Comparison of ENCODE assay signal across 8 cellular contexts in genomic region chr16:87464691-87465300, GRCh38. TPM values are rescaled to one million over a fixed set of nuclear protein-coding genes. Genes with fewer than 3 reads are reported as not detected.
DNase-seq lines count a peak whose midpoint lies in the region; ATAC-seq, FAIRE-seq and TF ChIP-seq lines count a peak whose summit lies in the region.

No MANE protein-coding gene starts in this region.

- FAIRE-seq in astrocyte (lab: Jason Lieb, UNC): no peak

- no peaks in the 10 kb centered on the region for H3K9me2 ChIP-seq in GM23248 (ENCODE audit: insufficient read depth)

- H3K4me1 Mint-ChIP-seq in astrocyte (ENCODE audit: low read depth, unreplicated experiment): peaks cover 39% of the 10 kb centered on the region

- H3K9me3 ChIP-seq in GM23248 (ENCODE audit: low read depth) (no peaks in the 10 kb centered on the region), RWPE2 (ENCODE audit: severe bottlenecking) (no peaks in the 10 kb centered on the region), astrocyte (ENCODE audit: insufficient read depth, low read depth, low read length) (no peaks in the 10 kb centered on the region), skeletal muscle satellite cell (replicated peaks; ENCODE audit: low read length) (no peaks in the 10 kb centered on the region)

- H3K79me2 ChIP-seq in GM23248 (ENCODE audit: insufficient read depth) (peaks cover 85% of the 10 kb centered on the region), astrocyte (ENCODE audit: insufficient read depth, low read length) (peaks cover 76% of the 10 kb centered on the region)

- in situ Hi-C loops in GM23248 (cut with MboI): no loop called here

- peak overlapping the region; percentile 96 for H3K27ac Mint-ChIP-seq in astrocyte (ENCODE audit: unreplicated experiment)

- H3K27me3 ChIP-seq in GM23248 (replicated peaks; ENCODE audit: insufficient read depth) (no peaks in the 10 kb centered on the region), RWPE2 (ENCODE audit: insufficient read depth, poor library complexity, severe bottlenecking) (no peaks in the 10 kb centered on the region), astrocyte (ENCODE audit: insufficient read depth, low read length) (no peaks in the 10 kb centered on the region), skeletal muscle satellite cell (ENCODE audit: control insufficient read depth, insufficient read depth, low read length) (no peaks in the 10 kb centered on the region)

- peak overlapping the region; percentile 57 for H3K4me3 Mint-ChIP-seq in astrocyte (ENCODE audit: unreplicated experiment)

- no peaks in the 10 kb centered on the region for H3K9me3 Mint-ChIP-seq in astrocyte (ENCODE audit: unreplicated experiment)

- H3K4me1 ChIP-seq in GM23248 (ENCODE audit: insufficient read depth) (peaks cover 45% of the 10 kb centered on the region), RWPE2 (ENCODE audit: insufficient read depth, poor library complexity, severe bottlenecking) (peaks cover 27% of the 10 kb centered on the region), astrocyte (ENCODE audit: insufficient read depth, low read length) (peaks cover 34% of the 10 kb centered on the region), skeletal muscle satellite cell (ENCODE audit: control insufficient read depth, insufficient read depth, low read length) (peaks cover 48% of the 10 kb centered on the region)

- H3K27me3 Mint-ChIP-seq in astrocyte (ENCODE audit: low read depth, unreplicated experiment): no peaks in the 10 kb centered on the region

- peaks cover 39% of the 10 kb centered on the region for H3F3A ChIP-seq in GM23248 (ENCODE audit: insufficient read depth)

- H3K4me3 ChIP-seq in GM23248 (peak overlapping the region; percentile 62), RWPE2 (ENCODE audit: severe bottlenecking) (no peak overlapping the region), astrocyte (ENCODE audit: insufficient read depth, low read depth, low read length) (peak overlapping the region; percentile 34), skeletal muscle satellite cell (ENCODE audit: low read length) (peak overlapping the region; percentile 59)

- WGBS in GM23248 (ENCODE audit: low coverage in 1 of 2, low lambda C conversion rate in 2 of 2, missing lambda C conversion rate in 2 of 2), 2 experiments: 1% methylated on average over 13 of the region's 13 CpGs

- H2AFZ ChIP-seq in GM23248: peak overlapping the region; percentile 16; the same call in 1 of the 2 replicates
- H2AFZ ChIP-seq in astrocyte (ENCODE audit: low read depth, low read length): no peak overlapping the region

- peak overlapping the region; percentile 96 for H3K9ac ChIP-seq in GM23248
- H3K9ac ChIP-seq in astrocyte (ENCODE audit: low read length): peak overlapping the region; percentile 81
- H3K9ac ChIP-seq in skeletal muscle satellite cell (ENCODE audit: low read depth, low read length): peak overlapping the region; percentile 79

- ATAC-seq in RWPE2 (ENCODE audit: low read depth) (peak; percentile 47; the same call in 2 of the 3 replicates), GM19452 (IDR thresholded peaks at IDR 0.05; ENCODE audit: unreplicated experiment) (no peak), GM21825 (IDR thresholded peaks at IDR 0.05; ENCODE audit: unreplicated experiment) (no peak)

- H3K36me3 ChIP-seq in GM23248 (ENCODE audit: low read depth) (no peaks in the 10 kb centered on the region), RWPE2 (ENCODE audit: low read depth) (0 out of 2 replicates have a peak, but pooled peaks cover 2% of the 10 kb centered on the region), astrocyte (ENCODE audit: insufficient read depth, low read length) (no peaks in the 10 kb centered on the region), skeletal muscle satellite cell (ENCODE audit: insufficient read depth, low read length) (peaks cover 2% of the 10 kb centered on the region)

- peak overlapping the region; percentile 85 for H3K4me2 ChIP-seq in GM23248 (ENCODE audit: unreplicated experiment)
- peak overlapping the region; percentile 80 for H3K4me2 ChIP-seq in astrocyte (ENCODE audit: low read length)
- H3K4me2 ChIP-seq in skeletal muscle satellite cell (ENCODE audit: low read length): peak overlapping the region; percentile 84

- H3K27ac ChIP-seq in GM23248 (peak overlapping the region; percentile 100), RWPE2 (ENCODE audit: poor library complexity, severe bottlenecking) (peak overlapping the region; percentile 72), astrocyte (ENCODE audit: low read depth, low read length) (peak overlapping the region; percentile 90)

- H3K36me3 Mint-ChIP-seq in astrocyte (ENCODE audit: low read depth, unreplicated experiment): no peaks in the 10 kb centered on the region

- TF ChIP-seq CTCF in RWPE2 (IDR thresholded peaks at IDR 0.05; ENCODE audit: poor library complexity, severe bottlenecking) (no peak), astrocyte (IDR thresholded peaks at IDR 0.05; ENCODE audit: insufficient read depth, low read depth, low read length) (no peak)

- DNase-seq in GM23248 (peak; percentile 98), RWPE2 (ENCODE audit: low spot score) (no peak), astrocyte (ENCODE audit: low read depth) (peak; percentile 91), hepatic stellate cell (ENCODE audit: low spot score) (peak; percentile 90), retina (no peak)

- H4K20me1 ChIP-seq in GM23248 (ENCODE audit: insufficient read depth) (no peaks in the 10 kb centered on the region; the same call in 1 of the 2 replicates), astrocyte (ENCODE audit: insufficient read depth, low read length) (peaks cover 56% of the 10 kb centered on the region)

RNA-seq across cellular contexts. Expression of gene ZCCHC14, which starts 28.0 kb away (rescaled TPM):
- total RNA-seq in GM23248 (2014; rRNA removed; shearing (Covaris generic)): 5.4 and 6.3 TPM in 2 replicates
- 2.7 and 3.1 TPM in 2 replicates for polyA plus RNA-seq in GM23248 (2016; fragmentation: Nextera tagmentation; extraction: Ambion mirVana)
- total RNA-seq in astrocyte: 19.0 and 19.2 TPM in 2 replicates
- total RNA-seq in skeletal muscle satellite cell (2012; rRNA removed): 5.7 and 12.2 TPM in 2 replicates

Comparison
In these comparisons a context has a peak if more than half of its experiments do, and no peak if none do; other contexts are left out.
1. DNase-seq: peak in GM23248 (single experiment), astrocyte (single experiment) and hepatic stellate cell (single experiment); none in RWPE2 (single experiment) and retina (single experiment).
2. Peak in every context shown above with its lines, with median percentiles within 50 percentile points of each other: H3K27ac ChIP-seq, H3K4me2 ChIP-seq and H3K9ac ChIP-seq.